13 cellular contexts compared by ENCODE assay signal in the genomic region with DNA sequence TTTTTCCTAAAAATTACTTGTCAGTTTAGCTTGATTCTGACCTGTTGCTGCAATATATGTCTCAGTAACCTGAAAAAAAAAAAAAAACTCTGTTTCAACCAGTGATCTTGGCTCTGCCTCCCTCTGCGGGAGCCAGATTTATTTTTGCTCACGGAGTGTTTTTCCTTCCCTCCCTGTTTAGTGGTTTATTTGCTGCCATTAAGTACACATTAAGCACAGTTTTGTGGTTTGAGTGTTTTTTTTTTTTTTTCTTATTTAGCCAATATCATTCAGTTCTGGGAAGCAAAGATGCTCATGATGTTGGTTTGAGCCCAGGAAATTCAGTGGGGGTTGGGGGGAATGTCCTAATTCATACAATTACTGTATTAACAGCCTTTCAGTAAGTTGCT.
DNase-seq lines count a peak whose midpoint lies in the region; FAIRE-seq and TF ChIP-seq lines count a peak whose summit lies in the region.
"Had no signal": no experiment of that assay in that cellular context is flagged by ENCODE, and none has a peak within 500 bp of the region (broad histone marks: within the 10 kb centered on the region; RNA-seq: fewer than 3 reads in every experiment).

No MANE protein-coding gene starts in this region.

- no peak overlapping the region for H3K27ac ChIP-seq in fibroblast of lung (ENCODE audit: insufficient read depth, low read length)

- H3K4me1 Mint-ChIP-seq in nephron progenitor cell (peaks cover 44% of the 10 kb centered on the region), immature natural killer cell (no peaks in the 10 kb centered on the region)
- H3K4me1 Mint-ChIP-seq: activated T-helper 17 cell treated with anti-CD3 and anti-CD28 coated beads, Interleukin-2, amount 50 U/mL, for 72 hours had no signal

- TF ChIP-seq CTCF in BJ (IDR thresholded peaks at IDR 0.05; ENCODE audit: insufficient read depth, low read depth, low read length) (no peak), fibroblast of lung (conservative IDR thresholded peaks at IDR 0.05 in 1 of 2, IDR thresholded peaks at IDR 0.05 in 1 of 2; ENCODE audit: low read depth in 1 of 2, low read length in 2 of 2) (no peak), nephron progenitor cell (IDR thresholded peaks at IDR 0.05) (no peak)

- H3K27me3 ChIP-seq in BJ (ENCODE audit: control insufficient read depth, insufficient read depth, low read length) (peaks cover 2% of the 10 kb centered on the region), fibroblast of lung (ENCODE audit: control insufficient read depth, insufficient read depth, low read length) (no peaks in the 10 kb centered on the region)
- H3K27me3 ChIP-seq: stomach had no signal

- no peak overlapping the region for H3K4me2 ChIP-seq in fibroblast of lung (ENCODE audit: extremely low read depth, insufficient read depth, low read length)

- H3K9me3 ChIP-seq in fibroblast of lung (ENCODE audit: control insufficient read depth, insufficient read depth, low read depth, low read length) = no peaks in the 10 kb centered on the region
- H3K9me3 ChIP-seq: stomach had no signal

- no peaks in the 10 kb centered on the region for H4K20me1 ChIP-seq in fibroblast of lung (ENCODE audit: control insufficient read depth, extremely low read depth, insufficient read depth, low read length)

- H3K9me3 Mint-ChIP-seq in nephron progenitor cell (peaks cover 4% of the 10 kb centered on the region), immature natural killer cell (no peaks in the 10 kb centered on the region)
- H3K9me3 Mint-ChIP-seq: activated T-helper 17 cell treated with anti-CD3 and anti-CD28 coated beads, Interleukin-2, amount 50 U/mL, for 72 hours had no signal

- H3K27ac Mint-ChIP-seq in nephron progenitor cell (peak overlapping the region; percentile 57), immature natural killer cell (no peak overlapping the region)
- H3K27ac Mint-ChIP-seq: activated T-helper 17 cell treated with anti-CD3 and anti-CD28 coated beads, Interleukin-2, amount 50 U/mL, for 72 hours had no signal

- no peaks in the 10 kb centered on the region for H3K79me2 ChIP-seq in fibroblast of lung (ENCODE audit: control insufficient read depth, insufficient read depth, low read length)

- no peak for FAIRE-seq in HTR-8/SVneo (lab: Jason Lieb, UNC)

- H2AFZ ChIP-seq in fibroblast of lung (ENCODE audit: low read length) = no peak overlapping the region

- no peak overlapping the region for H3K9ac ChIP-seq in fibroblast of lung (ENCODE audit: insufficient read depth, low read length)

- DNase-seq in BJ (ENCODE audit: low read depth) (peak; percentile 71), NCI-H774 (lab: John Stamatoyannopoulos, UW) (peak; percentile 40), fibroblast of lung (ENCODE audit: low read depth in 2 of 2) (peak; percentile 19 to 65), nephron progenitor cell (no peak), mucosa of gallbladder (ENCODE audit: low spot score) (no peak), HTR-8/SVneo (ENCODE audit: insufficient read length, low spot score) (no peak), EL (no peak), immature natural killer cell (no peak)
- DNase-seq: dermis blood vessel endothelial cell; NCI-H1694 treated with DMSO at 0.1 percent for 48 hours; stimulated activated CD4-positive, alpha-beta T cell treated with anti-CD3 and anti-CD28 coated beads, Interleukin-12 subunit alpha, Interleukin-12 subunit beta, amount 100 ng/mL, for 4 hours had no signal

- CTCF ChIA-PET in BJ (lab: Yijun Ruan, JAX) = no interaction called here

- H3K36me3 ChIP-seq in BJ (ENCODE audit: control insufficient read depth, insufficient read depth, low read length) = no peaks in the 10 kb centered on the region
- H3K36me3 ChIP-seq in fibroblast of lung (ENCODE audit: control insufficient read depth, insufficient read depth, low read length) = no peaks in the 10 kb centered on the region
- H3K36me3 ChIP-seq: stomach had no signal

- H3K4me3 ChIP-seq in BJ (ENCODE audit: low read depth, low read length) (no peak overlapping the region), fibroblast of lung (replicated peaks in 1 of 4; ENCODE audit: control extremely low read depth in 1 of 4, insufficient read depth in 1 of 4, low read depth in 3 of 4, low read length in 4 of 4) (no peak overlapping the region)
- H3K4me3 ChIP-seq: stomach had no signal

- H3K27me3 Mint-ChIP-seq in nephron progenitor cell (ENCODE audit: low read depth, poor library complexity) (peaks cover 4% of the 10 kb centered on the region), immature natural killer cell (ENCODE audit: low read depth in 3 of 3) (peaks cover 0 to 6% (median 5%) of the 10 kb centered on the region in 3 donors)

- POLR2A ChIA-PET in BJ (lab: Charles Lee) = interaction anchor here (0.7 kb wide), 1 partner anchor 788 kb away, joined by 7 read pairs; no protein-coding TSS in a partner anchor

- H3K4me1 ChIP-seq in fibroblast of lung (ENCODE audit: control insufficient read depth, extremely low read depth, insufficient read depth, low read length) = no peaks in the 10 kb centered on the region

- no peak overlapping the region for H3K4me3 Mint-ChIP-seq in nephron progenitor cell
- H3K4me3 Mint-ChIP-seq in immature natural killer cell = no peak overlapping the region
- H3K4me3 Mint-ChIP-seq: activated T-helper 17 cell treated with anti-CD3 and anti-CD28 coated beads, Interleukin-2, amount 50 U/mL, for 72 hours had no signal

- H3K36me3 Mint-ChIP-seq in nephron progenitor cell (ENCODE audit: low read depth) (no peaks in the 10 kb centered on the region), immature natural killer cell (no peaks in the 10 kb centered on the region)

Comparison
In these comparisons a context has a peak if more than half of its experiments do, and no peak if none do; other contexts are left out.
1. DNase-seq: peak in BJ (single experiment), NCI-H774 (single experiment) and fibroblast of lung (2 of 2); none in nephron progenitor cell (single experiment), mucosa of gallbladder (single experiment), HTR-8/SVneo (single experiment), EL (single experiment) and immature natural killer cell (0 of 3).